In genomic region chr7:1380211-1380815, GRCh38 we compare ENCODE assay signal across 19 cellular contexts.
DNase-seq lines count a peak whose midpoint lies in the region; ATAC-seq and TF ChIP-seq lines count a peak whose summit lies in the region.
"Had no signal": no experiment of that assay in that cellular context is flagged by ENCODE, and none has a peak within 500 bp of the region (broad histone marks: within the 10 kb centered on the region; RNA-seq: fewer than 3 reads in every experiment).

No MANE protein-coding gene starts in this region.

- TF ChIP-seq CTCF in SK-N-SH (IDR thresholded peaks at IDR 0.05): no peak
- no peak for TF ChIP-seq CTCF in chondrocyte (IDR thresholded peaks at IDR 0.05)
- TF ChIP-seq CTCF in osteoblast (IDR thresholded peaks at IDR 0.05; ENCODE audit: extremely low read depth, low read depth, low read length): no peak
- no peak for TF ChIP-seq CTCF in endothelial cell (IDR thresholded peaks at IDR 0.05; ENCODE audit: unreplicated experiment)

- H2AFZ ChIP-seq in SK-N-SH (ENCODE audit: low read depth) (no peak overlapping the region), osteoblast (ENCODE audit: low read length) (no peak overlapping the region)

- no peaks in the 10 kb centered on the region for H3K9me2 ChIP-seq in SK-N-SH

- POLR2A ChIA-PET in SK-N-SH (lab: Yijun Ruan, JAX): no interaction called here

- H3K79me2 ChIP-seq in SK-N-SH (ENCODE audit: insufficient read depth) (no peaks in the 10 kb centered on the region), osteoblast (ENCODE audit: insufficient read depth, low read length) (no peaks in the 10 kb centered on the region)

- H3K4me3 ChIP-seq in SK-N-SH (ENCODE audit: low read depth in 2 of 2, low read length in 1 of 2) (no peak overlapping the region), BLaER1 (no peak overlapping the region), osteoblast (ENCODE audit: insufficient read depth, low read length) (no peak overlapping the region)
- H3K4me3 ChIP-seq: BLaER1 treated with 17β-estradiol and CSF1 and Interleukin-3, amounts not matched to agents 10 nM and 100 nM had no signal

- H3K4me1 Mint-ChIP-seq in chondrocyte (ENCODE audit: low read depth) (no peaks in the 10 kb centered on the region), endothelial cell (ENCODE audit: unreplicated experiment) (no peaks in the 10 kb centered on the region)
- H3K4me1 Mint-ChIP-seq: B cell, CD14-positive monocyte had no signal

- H4K20me1 ChIP-seq in SK-N-SH (ENCODE audit: insufficient read depth) (no peaks in the 10 kb centered on the region; the same call in 1 of the 2 replicates), BLaER1 (no peaks in the 10 kb centered on the region), osteoblast (ENCODE audit: insufficient read depth, low read length) (no peaks in the 10 kb centered on the region)
- H4K20me1 ChIP-seq: BLaER1 treated with 17β-estradiol and CSF1 and Interleukin-3, amounts not matched to agents 10 nM and 100 nM had no signal

- peaks cover 37% of the 10 kb centered on the region for H3K27me3 Mint-ChIP-seq in chondrocyte (ENCODE audit: low read depth)
- H3K27me3 Mint-ChIP-seq in endothelial cell (ENCODE audit: unreplicated experiment): peaks cover 2% of the 10 kb centered on the region

- no peak overlapping the region for H3K27ac ChIP-seq in SK-N-SH (ENCODE audit: low read depth in 2 of 2, low read length in 1 of 2)
- H3K27ac ChIP-seq in BLaER1: peak overlapping the region; percentile 53; the same call in 1 of the 2 replicates
- no peak overlapping the region for H3K27ac ChIP-seq in osteoblast (ENCODE audit: low read depth, low read length)
- H3K27ac ChIP-seq: 22Rv1; BLaER1 treated with 17β-estradiol and CSF1 and Interleukin-3, amounts not matched to agents 10 nM and 100 nM had no signal

- no peak for ATAC-seq in SK-N-SH treated with all-trans-retinoic acid at 6 μM for 48 hours

- H3K4me2 ChIP-seq in SK-N-SH: no peak overlapping the region
- peak overlapping the region; percentile 98 for H3K4me2 ChIP-seq in BLaER1
- H3K4me2 ChIP-seq in osteoblast (ENCODE audit: insufficient read depth, low read length): no peak overlapping the region

- H3K36me3 ChIP-seq in SK-N-SH (replicated peaks in 1 of 2; ENCODE audit: control insufficient read depth in 1 of 2, insufficient read depth in 2 of 2, low read length in 1 of 2): no peaks in the 10 kb centered on the region
- no peaks in the 10 kb centered on the region for H3K36me3 ChIP-seq in BLaER1
- H3K36me3 ChIP-seq in osteoblast (ENCODE audit: insufficient read depth, low read length): no peaks in the 10 kb centered on the region
- H3K36me3 ChIP-seq: BLaER1 treated with 17β-estradiol and CSF1 and Interleukin-3, amounts not matched to agents 10 nM and 100 nM had no signal

- H3K36me3 Mint-ChIP-seq in chondrocyte (ENCODE audit: low read depth) (no peaks in the 10 kb centered on the region), endothelial cell (ENCODE audit: low read depth, unreplicated experiment) (no peaks in the 10 kb centered on the region)
- H3K36me3 Mint-ChIP-seq: CD14-positive monocyte had no signal

- TF ChIP-seq EP300 in SK-N-SH (IDR thresholded peaks at IDR 0.05; ENCODE audit: borderline replicate concordance in 1 of 2, low read depth in 1 of 2, low read length in 1 of 2): no peak

- no peak for TF ChIP-seq RAD21 in SK-N-SH (IDR thresholded peaks at IDR 0.05; ENCODE audit: low read length)

- H3K4me1 ChIP-seq in SK-N-SH (ENCODE audit: control insufficient read depth in 1 of 2, insufficient read depth in 2 of 2, low read depth in 1 of 2, low read length in 1 of 2) (no peaks in the 10 kb centered on the region), BLaER1 (peaks cover 68% of the 10 kb centered on the region), osteoblast (ENCODE audit: insufficient read depth, low read length) (no peaks in the 10 kb centered on the region)

- H3K9me3 Mint-ChIP-seq in chondrocyte (ENCODE audit: low read depth) (no peaks in the 10 kb centered on the region), endothelial cell (ENCODE audit: unreplicated experiment) (no peaks in the 10 kb centered on the region)

- H3K4me3 Mint-ChIP-seq in chondrocyte (ENCODE audit: unreplicated experiment) (no peak overlapping the region), endothelial cell (ENCODE audit: unreplicated experiment) (no peak overlapping the region)
- H3K4me3 Mint-ChIP-seq: B cell; CD14-positive monocyte; CD4-positive, alpha-beta memory T cell had no signal

- peaks cover 88% of the 10 kb centered on the region for H3K27me3 ChIP-seq in SK-N-SH (ENCODE audit: insufficient read depth)
- H3K27me3 ChIP-seq in BLaER1: no peaks in the 10 kb centered on the region
- peaks cover 18% of the 10 kb centered on the region for H3K27me3 ChIP-seq in osteoblast (ENCODE audit: insufficient read depth, low read length)

- peak; percentile 34 for DNase-seq in SK-N-SH
- peak; percentile 83 for DNase-seq in chondrocyte (ENCODE audit: low spot score)
- peak; percentile 67 for DNase-seq in osteoblast (ENCODE audit: insufficient read length, low spot score, missing footprints)
- DNase-seq in hepatic stellate cell (ENCODE audit: low spot score): no peak
- no peak for DNase-seq in G401 (ENCODE audit: low spot score)
- DNase-seq in endothelial cell (ENCODE audit: low spot score): no peak
- DNase-seq: Calu3; CD4-positive, alpha-beta memory T cell; COR-L47; DMS53; DMS79 treated with DMSO at 0.1 percent for 48 hours; GOT3; HCEC 1CT had no signal

- H3F3A ChIP-seq in SK-N-SH (replicated peaks; ENCODE audit: insufficient read depth): peaks cover 6% of the 10 kb centered on the region

- H3K9ac ChIP-seq in SK-N-SH: no peak overlapping the region
- no peak overlapping the region for H3K9ac ChIP-seq in BLaER1
- H3K9ac ChIP-seq: BLaER1 treated with 17β-estradiol and CSF1 and Interleukin-3, amounts not matched to agents 10 nM and 100 nM had no signal

- in situ Hi-C loops in G401 (cut with HindIII; ENCODE audit: low sequenced_read_pairs): no loop called here

- no peak overlapping the region for H3K27ac Mint-ChIP-seq in chondrocyte (ENCODE audit: unreplicated experiment)
- H3K27ac Mint-ChIP-seq in endothelial cell (ENCODE audit: unreplicated experiment): no peak overlapping the region
- H3K27ac Mint-ChIP-seq: B cell; CD14-positive monocyte; CD4-positive, alpha-beta memory T cell had no signal

- CTCF ChIA-PET in SK-N-SH (lab: Yijun Ruan, JAX): no interaction called here

- no peaks in the 10 kb centered on the region for H3K9me3 ChIP-seq in SK-N-SH
- H3K9me3 ChIP-seq in BLaER1: no peaks in the 10 kb centered on the region
- H3K9me3 ChIP-seq in osteoblast (ENCODE audit: low read depth, low read length): no peaks in the 10 kb centered on the region

- WGBS in SK-N-SH (ENCODE audit: low lambda C conversion rate): 24% methylated on average over 15 of the region's 15 CpGs

TF ChIP-seq in SK-N-SH, 30 proteins besides CTCF, POLR2A, EP300 and RAD21:
- TF ChIP-seq NRF1 (IDR thresholded peaks at IDR 0.05; ENCODE audit: low read depth, low read length) (no peak), SMC3 (IDR thresholded peaks at IDR 0.05; ENCODE audit: low read depth, low read length) (no peak), POLR2AphosphoS5 (IDR thresholded peaks at IDR 0.05; ENCODE audit: low read depth, low read length) (no peak), FOXJ3 (CRISPR knock-in tag; IDR thresholded peaks at IDR 0.05) (no peak), NFIC (IDR thresholded peaks at IDR 0.05; ENCODE audit: borderline replicate concordance) (no peak), EZH2phosphoT487 (IDR thresholded peaks at IDR 0.05; ENCODE audit: borderline replicate concordance, low read depth) (no peak), YY1 (IDR thresholded peaks at IDR 0.05; ENCODE audit: low read depth) (no peak)

TF ChIP-seq in SK-N-SH treated with all-trans-retinoic acid at 6 μM for 48 hours, 23 proteins besides CTCF, POLR2A, EP300 and RAD21 (continues in another document):
- TF ChIP-seq TSHZ2 (CRISPR knock-in tag; IDR thresholded peaks at IDR 0.05) (no peak), SNAI2 (CRISPR knock-in tag; IDR thresholded peaks at IDR 0.05) (no peak), ESRRG (CRISPR knock-in tag; IDR thresholded peaks at IDR 0.05) (no peak), CSDC2 (CRISPR knock-in tag; IDR thresholded peaks at IDR 0.05) (no peak), PPARA (CRISPR knock-in tag; IDR thresholded peaks at IDR 0.05; ENCODE audit: borderline replicate concordance) (no peak)
- TF ChIP-seq, protein P1, sequence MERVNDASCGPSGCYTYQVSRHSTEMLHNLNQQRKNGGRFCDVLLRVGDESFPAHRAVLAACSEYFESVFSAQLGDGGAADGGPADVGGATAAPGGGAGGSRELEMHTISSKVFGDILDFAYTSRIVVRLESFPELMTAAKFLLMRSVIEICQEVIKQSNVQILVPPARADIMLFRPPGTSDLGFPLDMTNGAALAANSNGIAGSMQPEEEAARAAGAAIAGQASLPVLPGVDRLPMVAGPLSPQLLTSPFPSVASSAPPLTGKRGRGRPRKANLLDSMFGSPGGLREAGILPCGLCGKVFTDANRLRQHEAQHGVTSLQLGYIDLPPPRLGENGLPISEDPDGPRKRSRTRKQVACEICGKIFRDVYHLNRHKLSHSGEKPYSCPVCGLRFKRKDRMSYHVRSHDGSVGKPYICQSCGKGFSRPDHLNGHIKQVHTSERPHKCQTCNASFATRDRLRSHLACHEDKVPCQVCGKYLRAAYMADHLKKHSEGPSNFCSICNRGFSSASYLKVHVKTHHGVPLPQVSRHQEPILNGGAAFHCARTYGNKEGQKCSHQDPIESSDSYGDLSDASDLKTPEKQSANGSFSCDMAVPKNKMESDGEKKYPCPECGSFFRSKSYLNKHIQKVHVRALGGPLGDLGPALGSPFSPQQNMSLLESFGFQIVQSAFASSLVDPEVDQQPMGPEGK (CRISPR knock-in tag; IDR thresholded peaks at IDR 0.05; ENCODE audit: borderline replicate concordance): no peak

Comparison
In these comparisons a context has a peak if more than half of its experiments do, and no peak if none do; other contexts are left out.
1. DNase-seq: peak in SK-N-SH (single experiment), chondrocyte (single experiment) and osteoblast (single experiment); none in hepatic stellate cell (single experiment), G401 (single experiment) and endothelial cell (single experiment).